ENCODE assay signal across 23 cellular contexts in genomic region chr1:62275095-62275494, GRCh38. TPM values are rescaled to one million over a fixed set of nuclear protein-coding genes. Genes with fewer than 3 reads are reported as not detected.
"Had no signal": no experiment of that assay in that cellular context is flagged by ENCODE, and none has a peak within 500 bp of the region (broad histone marks: within the 10 kb centered on the region; RNA-seq: fewer than 3 reads in every experiment).

No MANE protein-coding gene starts in this region.

- H3K4me3 Mint-ChIP-seq: mesothelial cell of epicardium; naive B cell; natural killer cell; stimulated activated naive B cell treated with anti-CD40 and anti-IgM and Interleukin-4, amounts not matched to agents 10 μg/mL and 1 μg/mL and 100 μg/mL, for 72 hours had no signal

- H3K27ac ChIP-seq: left ventricle myocardium inferior, pancreas, prostate gland, upper lobe of left lung had no signal

- H3K27ac Mint-ChIP-seq: natural killer cell; stimulated activated naive B cell treated with anti-CD40 and anti-IgM and Interleukin-4, amounts not matched to agents 10 μg/mL and 1 μg/mL and 100 μg/mL, for 72 hours had no signal

- H3K9me3 Mint-ChIP-seq: natural killer cell had no signal

- H3K36me3 Mint-ChIP-seq: natural killer cell; stimulated activated naive B cell treated with anti-CD40 and anti-IgM and Interleukin-4, amounts not matched to agents 10 μg/mL and 1 μg/mL and 100 μg/mL, for 72 hours had no signal

- H3K9me3 ChIP-seq: pancreas, prostate gland, upper lobe of left lung had no signal

- ATAC-seq: natural killer cell; pancreas; right cardiac atrium; sciatic nerve; stimulated activated naive B cell treated with anti-CD40 and anti-IgM and Interleukin-4, amounts not matched to agents 10 μg/mL and 1 μg/mL and 100 μg/mL, for 72 hours; stimulated activated naive CD8-positive, alpha-beta T cell treated with anti-CD3 and anti-CD28 coated beads, Interleukin-15, Interleukin-2, amounts not matched to agents 100 U/mL and 50 U/mL, for 24 hours had no signal

- H3K4me3 ChIP-seq: hepatocyte, left ventricle myocardium inferior, lung, pancreas, prostate gland, skin epidermis, tibial nerve, upper lobe of left lung had no signal

- DNase-seq: islet precursor cell; left ventricle myocardium inferior; mesendoderm; naive B cell; natural killer cell; pancreas; retina; right cardiac atrium; stimulated activated CD4-positive, alpha-beta T cell treated with anti-CD3 and anti-CD28 coated beads, Interleukin-12 subunit alpha, Interleukin-12 subunit beta, amount 100 ng/mL, for 4 hours; stimulated activated CD4-positive, alpha-beta T cell treated with anti-CD3 and anti-CD28 coated beads, Interleukin-15, amount 100 ng/mL, for 24 hours; stimulated activated CD4-positive, alpha-beta T cell treated with anti-CD3 and anti-CD28 coated beads, Interleukin-2, amount 100 ng/mL, for 24 hours; stimulated activated CD4-positive, alpha-beta T cell treated with anti-CD3 and anti-CD28 coated beads, Interleukin-4, amount 100 ng/mL, for 1 hour; stimulated activated naive B cell treated with anti-CD40 and anti-IgM and Interleukin-4, amounts not matched to agents 10 μg/mL and 1 μg/mL and 100 μg/mL, for 72 hours; stimulated activated naive CD8-positive, alpha-beta T cell treated with anti-CD3 and anti-CD28 coated beads, Interleukin-15, Interleukin-2, amounts not matched to agents 100 U/mL and 50 U/mL, for 24 hours; upper lobe of left lung had no signal

- H3K27me3 ChIP-seq: hepatocyte, pancreas, tibial nerve, upper lobe of left lung had no signal

- H3K4me1 ChIP-seq: left ventricle myocardium inferior, pancreas, prostate gland had no signal

- H3K36me3 ChIP-seq: left ventricle myocardium inferior, prostate gland, upper lobe of left lung had no signal

RNA-seq across cellular contexts. Expression of gene KANK4, which starts 44.1 kb away (rescaled TPM):
- total RNA-seq: mononuclear cell, natural killer cell had no signal
